ENCODE assay signal across 12 cellular contexts in the genomic region with DNA sequence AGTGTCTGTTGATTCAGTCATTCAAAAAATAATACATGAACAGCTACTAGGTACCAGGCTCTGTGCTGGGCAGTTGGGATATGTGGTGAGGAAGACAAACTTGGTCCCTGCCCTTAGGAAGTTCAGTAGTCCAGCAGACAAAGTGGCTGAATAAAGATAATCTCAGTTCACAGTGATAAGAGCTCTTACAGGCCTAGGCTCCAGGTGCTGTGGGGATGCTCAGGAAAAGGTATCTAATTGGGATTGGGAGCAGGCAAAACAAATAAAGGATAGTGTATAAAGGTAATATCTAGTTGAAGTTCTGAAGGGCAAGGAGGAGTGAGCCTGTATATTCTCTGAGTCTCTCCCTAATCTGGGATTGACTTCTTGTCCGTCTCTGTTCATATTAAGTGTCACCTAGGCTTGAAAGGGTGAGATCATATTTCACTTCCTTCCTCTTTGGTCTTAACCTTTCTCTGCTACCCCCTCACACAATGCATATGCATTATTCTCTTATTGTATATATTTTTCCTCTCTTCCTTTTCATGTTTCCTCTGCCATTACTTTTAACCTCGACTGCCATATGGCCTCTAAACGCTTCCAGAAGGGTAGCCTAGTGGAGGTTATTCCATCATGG. TPM values are rescaled to one million over a fixed set of nuclear protein-coding genes. Genes with fewer than 3 reads are reported as not detected.
DNase-seq lines count a peak whose midpoint lies in the region; ATAC-seq and TF ChIP-seq lines count a peak whose summit lies in the region.
"Had no signal": no experiment of that assay in that cellular context is flagged by ENCODE, and none has a peak within 500 bp of the region (broad histone marks: within the 10 kb centered on the region; RNA-seq: fewer than 3 reads in every experiment).

No MANE protein-coding gene starts in this region.

- in situ Hi-C loops in Panc1 (cut with HindIII; ENCODE audit: low pct_unique_long_range_greater_than_20kb, low sequenced_read_pairs) = no loop called here

- intact Hi-C loops in Panc1 (cut with micrococcal nuclease; ENCODE audit: unreplicated experiment) (no loop called here), esophagus squamous epithelium (cut with DNase I) (no loop called here)

- CTCF ChIA-PET in Panc1 (lab: Charles Lee) = no interaction called here

- TF ChIP-seq CTCF in DOHH2 (IDR thresholded peaks at IDR 0.05; ENCODE audit: low read depth, low read length, poor library complexity, severe bottlenecking) (no peak), Panc1 (IDR thresholded peaks at IDR 0.05) (no peak), esophagus squamous epithelium (IDR thresholded peaks at IDR 0.05) (no peak)

- WGBS in esophagus squamous epithelium, 2 donors = 42 to 65% methylated on average over 3 of the region's 3 CpGs

- H3K9ac ChIP-seq in BLaER1 = no peak overlapping the region

- no peak for DNase-seq in Panc1 (ENCODE audit: low read depth, low spot score)
- DNase-seq in effector memory CD4-positive, alpha-beta T cell = no peak
- no peak for DNase-seq in esophagus squamous epithelium (lab: John Stamatoyannopoulos, UW)
- DNase-seq in NCI-H187 (lab: John Stamatoyannopoulos, UW) = no peak
- DNase-seq: mesendoderm; NCI-H2081 treated with DMSO at 0.1 percent for 48 hours; stimulated activated CD4-positive, alpha-beta T cell treated with anti-CD3 and anti-CD28 coated beads, Interleukin-4, amount 100 ng/mL, for 24 hours; T1000 had no signal

- no peak overlapping the region for H3K27ac ChIP-seq in BLaER1
- H3K27ac ChIP-seq in DOHH2 (ENCODE audit: low read depth, low read length) = no peak overlapping the region
- no peak overlapping the region for H3K27ac ChIP-seq in Panc1 (ENCODE audit: low read length)
- H3K27ac ChIP-seq in effector memory CD4-positive, alpha-beta T cell (ENCODE audit: insufficient read depth, low read length, poor library complexity, severe bottlenecking) = peak overlapping the region; percentile 11
- peak overlapping the region in 1 of 4 donors; percentile 39 for H3K27ac ChIP-seq in esophagus squamous epithelium

- H3K79me2 ChIP-seq in DOHH2 (ENCODE audit: control insufficient read depth, low read length) = peaks cover 87% of the 10 kb centered on the region

- POLR2A ChIA-PET in Panc1 (lab: Charles Lee) = no interaction called here

- peak overlapping the region; percentile 31 for H3K4me2 ChIP-seq in BLaER1
- H3K4me2 ChIP-seq in DOHH2 (ENCODE audit: low read length) = peak overlapping the region; percentile 42

- H4K20me1 ChIP-seq in BLaER1 (peaks cover 99% of the 10 kb centered on the region), DOHH2 (ENCODE audit: control insufficient read depth, insufficient read depth, low read depth, low read length) (peaks cover 19% of the 10 kb centered on the region; the same call in 1 of the 2 replicates)

- H3K4me1 ChIP-seq in BLaER1 = peaks cover 57% of the 10 kb centered on the region
- peaks cover 51% of the 10 kb centered on the region for H3K4me1 ChIP-seq in DOHH2 (ENCODE audit: control insufficient read depth, low read length)
- H3K4me1 ChIP-seq in Panc1 (ENCODE audit: control insufficient read depth, insufficient read depth, low read length) = peaks cover 28% of the 10 kb centered on the region
- peaks cover 49% of the 10 kb centered on the region for H3K4me1 ChIP-seq in effector memory CD4-positive, alpha-beta T cell (ENCODE audit: control insufficient read depth, insufficient read depth, low read length, poor library complexity, severe bottlenecking)
- peaks cover 22 to 96% (median 64%) of the 10 kb centered on the region in 3 donors for H3K4me1 ChIP-seq in esophagus squamous epithelium

- ATAC-seq in Panc1 (peak; percentile 25; the same call in 1 of the 2 replicates), HG02870 (IDR thresholded peaks at IDR 0.05; ENCODE audit: unreplicated experiment) (no peak)
- no peak for ATAC-seq in activated CD4-positive, CD25-positive, alpha-beta regulatory T cell treated with anti-CD3 and anti-CD28 coated beads, Interleukin-2, amount 50 U/mL, for 24 hours

- peaks cover 4% of the 10 kb centered on the region; the same call in 1 of the 2 replicates for H3F3A ChIP-seq in DOHH2 (ENCODE audit: control insufficient read depth, insufficient read depth)

- no peaks in the 10 kb centered on the region for H3K9me3 ChIP-seq in BLaER1
- H3K9me3 ChIP-seq in DOHH2 (ENCODE audit: control insufficient read depth, insufficient read depth, low read length) = no peaks in the 10 kb centered on the region
- H3K9me3 ChIP-seq in Panc1 (ENCODE audit: control insufficient read depth, insufficient read depth, low read depth, low read length) = no peaks in the 10 kb centered on the region
- no peaks in the 10 kb centered on the region for H3K9me3 ChIP-seq in effector memory CD4-positive, alpha-beta T cell (ENCODE audit: control insufficient read depth, low read length)
- no peaks in the 10 kb centered on the region for H3K9me3 ChIP-seq in esophagus squamous epithelium

- H3K4me3 ChIP-seq in BLaER1 (no peak overlapping the region), DOHH2 (ENCODE audit: low read length) (peak overlapping the region; percentile 22), Panc1 (ENCODE audit: low read depth in 2 of 2, low read length in 2 of 2) (no peak overlapping the region), esophagus squamous epithelium (no peak overlapping the region)
- H3K4me3 ChIP-seq in effector memory CD4-positive, alpha-beta T cell (ENCODE audit: insufficient read depth, low read depth, low read length, poor library complexity, severe bottlenecking) = no peak overlapping the region

- H3K27me3 ChIP-seq in BLaER1 (no peaks in the 10 kb centered on the region), DOHH2 (ENCODE audit: control insufficient read depth, low read length) (no peaks in the 10 kb centered on the region), Panc1 (ENCODE audit: control insufficient read depth, insufficient read depth, low read length) (no peaks in the 10 kb centered on the region), esophagus squamous epithelium (no peaks in the 10 kb centered on the region)
- no peaks in the 10 kb centered on the region for H3K27me3 ChIP-seq in effector memory CD4-positive, alpha-beta T cell (replicated peaks; ENCODE audit: control insufficient read depth, insufficient read depth, low read length, poor library complexity, severe bottlenecking)

- no peaks in the 10 kb centered on the region for H3K9me2 ChIP-seq in DOHH2 (replicated peaks; ENCODE audit: control insufficient read depth, low read length)

- H3K36me3 ChIP-seq in BLaER1 = peaks cover 21% of the 10 kb centered on the region
- H3K36me3 ChIP-seq in DOHH2 (ENCODE audit: control insufficient read depth, low read length) = peaks cover 4% of the 10 kb centered on the region; the same call in 1 of the 2 replicates
- no peaks in the 10 kb centered on the region; the same call in 1 of the 2 replicates for H3K36me3 ChIP-seq in Panc1 (ENCODE audit: control insufficient read depth, insufficient read depth, low read length)
- H3K36me3 ChIP-seq in effector memory CD4-positive, alpha-beta T cell (ENCODE audit: control insufficient read depth, insufficient read depth, low read length) = no peaks in the 10 kb centered on the region
- no peaks in the 10 kb centered on the region for H3K36me3 ChIP-seq in esophagus squamous epithelium

- no TSS peak for BruUV-seq in Panc1 (replicated peaks; lab: Mats Ljungman, UMichigan)

- no peak for TF ChIP-seq POLR2A in esophagus squamous epithelium (IDR thresholded peaks at IDR 0.05)

RNA-seq across cellular contexts. Expression of a gene that starts 13.5 kb away (rescaled TPM):
- total RNA-seq in Panc1 (2021; ENCODE audit: unreplicated experiment) (42.2 TPM), esophagus squamous epithelium (10 to 100 TPM; 23.6 to 30.6 (median 29.0) TPM)
- polyA plus RNA-seq in Panc1 (2012; ENCODE audit: insufficient read length) = 27.3 TPM
